Comparison of ENCODE assay signal across 16 cellular contexts in genomic region chr10:43354879-43355380, GRCh38. TPM values are rescaled to one million over a fixed set of nuclear protein-coding genes. Genes with fewer than 3 reads are reported as not detected.
A peak's percentile ranks its signal among the peaks of the same experiment; 100 is the strongest.
DNase-seq lines count a peak whose midpoint lies in the region; ATAC-seq and TF ChIP-seq lines count a peak whose summit lies in the region.
"Had no signal": no experiment of that assay in that cellular context is flagged by ENCODE, and none has a peak within 500 bp of the region (broad histone marks: within the 10 kb centered on the region; RNA-seq: fewer than 3 reads in every experiment).

No MANE protein-coding gene starts in this region.

- DNase-seq in SK-N-SH (no peak), PC-3 (no peak), endodermal cell (no peak), type B pancreatic cell (ENCODE audit: extremely low spot score, unreplicated experiment) (no peak)
- no peak for DNase-seq in activated effector memory CD4-positive, alpha-beta T cell treated with Interleukin-2 at 50 U/mL for 16 hours
- DNase-seq in activated CD4-positive, alpha-beta T cell treated with anti-CD3 and anti-CD28 coated beads, Interleukin-2, amount 50 U/mL, for 4 hours: no peak
- DNase-seq: C1 segment of cervical spinal cord, COR-L47, NCI-H2107, NCI-H345, NCI-H526 treated with DMSO at 0.1 percent for 48 hours, SHP77 treated with DMSO at 0.1 percent for 48 hours had no signal

- POLR2A ChIA-PET in SK-N-SH (lab: Yijun Ruan, JAX) (no interaction called here), PC-3 (lab: Charles Lee; ENCODE audit: unreplicated experiment) (no interaction called here)

- H3K36me3 Mint-ChIP-seq in endodermal cell (ENCODE audit: low read depth) (no peaks in the 10 kb centered on the region), type B pancreatic cell (no peaks in the 10 kb centered on the region)

- no peaks in the 10 kb centered on the region for H3K27me3 ChIP-seq in SK-N-SH (ENCODE audit: insufficient read depth)
- no peaks in the 10 kb centered on the region for H3K27me3 ChIP-seq in PC-3 (ENCODE audit: low read length)
- H3K27me3 ChIP-seq in endodermal cell (ENCODE audit: control insufficient read depth, insufficient read depth, low read length, poor library complexity, severe bottlenecking): no peaks in the 10 kb centered on the region

- H4K20me1 ChIP-seq in SK-N-SH (ENCODE audit: insufficient read depth) (no peaks in the 10 kb centered on the region), PC-3 (ENCODE audit: low read length) (no peaks in the 10 kb centered on the region)

- H3K4me3 Mint-ChIP-seq in endodermal cell (no peak overlapping the region), type B pancreatic cell (no peak overlapping the region)

- intact Hi-C loops in PC-3 (cut with micrococcal nuclease): loop anchor here (5.0 kb wide), 2 partner anchors 42 to 218 kb away; partner anchors contain the start of gene CSGALNACT2

- H3K4me1 Mint-ChIP-seq in endodermal cell: peaks cover 26% of the 10 kb centered on the region
- peaks cover 16% of the 10 kb centered on the region for H3K4me1 Mint-ChIP-seq in type B pancreatic cell (ENCODE audit: unreplicated experiment)

- no peak overlapping the region for H3K4me3 ChIP-seq in SK-N-SH (ENCODE audit: low read depth in 2 of 2, low read length in 1 of 2)
- no peak overlapping the region for H3K4me3 ChIP-seq in PC-3 (ENCODE audit: low read length)
- H3K4me3 ChIP-seq in endodermal cell (ENCODE audit: low read length): no peak overlapping the region

- H2AFZ ChIP-seq in SK-N-SH (ENCODE audit: low read depth): no peak overlapping the region
- no peak overlapping the region for H2AFZ ChIP-seq in PC-3 (ENCODE audit: low read length)

- H3K4me1 ChIP-seq in SK-N-SH (ENCODE audit: control insufficient read depth in 1 of 2, insufficient read depth in 2 of 2, low read depth in 1 of 2, low read length in 1 of 2) (peaks cover 5 to 12% of the 10 kb centered on the region in 2 experiments; a peak in 3 of 4 replicates), PC-3 (ENCODE audit: insufficient read depth, low read length) (peaks cover 49% of the 10 kb centered on the region), endodermal cell (ENCODE audit: control insufficient read depth, insufficient read depth, low read length) (peaks cover 5% of the 10 kb centered on the region)

- no peak for TF ChIP-seq CTCF in SK-N-SH (IDR thresholded peaks at IDR 0.05)
- TF ChIP-seq CTCF in PC-3 (conservative IDR thresholded peaks at IDR 0.05; ENCODE audit: low read depth, low read length): no peak
- TF ChIP-seq CTCF in endodermal cell (conservative IDR thresholded peaks at IDR 0.05): no peak
- TF ChIP-seq CTCF in type B pancreatic cell (conservative IDR thresholded peaks at IDR 0.05): no peak

- no peaks in the 10 kb centered on the region for H3K9me3 Mint-ChIP-seq in endodermal cell
- no peaks in the 10 kb centered on the region for H3K9me3 Mint-ChIP-seq in type B pancreatic cell

- 9% methylated on average over 2 of the region's 2 CpGs for WGBS in SK-N-SH (ENCODE audit: low lambda C conversion rate)
- WGBS in endodermal cell (ENCODE audit: insufficient coverage in 1 of 2, insufficient read length in 1 of 2), 2 experiments: 10 to 14% methylated on average over 2 of the region's 2 CpGs

- no peaks in the 10 kb centered on the region for H3K36me3 ChIP-seq in SK-N-SH (replicated peaks in 1 of 2; ENCODE audit: control insufficient read depth in 1 of 2, insufficient read depth in 2 of 2, low read length in 1 of 2)
- no peaks in the 10 kb centered on the region for H3K36me3 ChIP-seq in PC-3 (ENCODE audit: low read depth, low read length)
- H3K36me3 ChIP-seq in endodermal cell (ENCODE audit: control insufficient read depth, insufficient read depth, low read length): no peaks in the 10 kb centered on the region

- no peaks in the 10 kb centered on the region for H3K27me3 Mint-ChIP-seq in endodermal cell (ENCODE audit: insufficient read depth)
- no peaks in the 10 kb centered on the region for H3K27me3 Mint-ChIP-seq in type B pancreatic cell

- no peak overlapping the region for H3K27ac ChIP-seq in SK-N-SH (ENCODE audit: low read depth in 2 of 2, low read length in 1 of 2)
- H3K27ac ChIP-seq in PC-3 (ENCODE audit: low read length): peak overlapping the region; percentile 91
- no peak overlapping the region for H3K27ac ChIP-seq in endodermal cell (ENCODE audit: low read depth, low read length)
- H3K27ac ChIP-seq: 22Rv1 had no signal

- H3K9me2 ChIP-seq in SK-N-SH: no peaks in the 10 kb centered on the region
- H3K9me2 ChIP-seq in PC-3 (replicated peaks; ENCODE audit: low read length): no peaks in the 10 kb centered on the region

- H3K4me2 ChIP-seq in SK-N-SH: no peak overlapping the region
- no peak overlapping the region for H3K4me2 ChIP-seq in PC-3 (ENCODE audit: low read length)

- H3F3A ChIP-seq in SK-N-SH (replicated peaks; ENCODE audit: insufficient read depth) (peaks cover 13% of the 10 kb centered on the region), PC-3 (ENCODE audit: low read length, unreplicated experiment) (no peaks in the 10 kb centered on the region)

- ATAC-seq in SK-N-SH treated with all-trans-retinoic acid at 6 μM for 48 hours (no peak), PC-3 (no peak), GM19328 (IDR thresholded peaks at IDR 0.05; ENCODE audit: unreplicated experiment) (no peak)

- no peak for TF ChIP-seq EP300 in SK-N-SH (IDR thresholded peaks at IDR 0.05; ENCODE audit: borderline replicate concordance in 1 of 2, low read depth in 1 of 2, low read length in 1 of 2)

- H3K9ac ChIP-seq in SK-N-SH (no peak overlapping the region), PC-3 (ENCODE audit: low read length) (peak overlapping the region; percentile 18; the same call in 1 of the 2 replicates), endodermal cell (ENCODE audit: extremely low read depth, low read length, poor library complexity, severe bottlenecking) (no peak overlapping the region)

- BruUV-seq in PC-3 (replicated peaks; lab: Mats Ljungman, UMichigan): no TSS peak

- TF ChIP-seq RAD21 in SK-N-SH (IDR thresholded peaks at IDR 0.05; ENCODE audit: low read length): no peak

- CTCF ChIA-PET in SK-N-SH (lab: Yijun Ruan, JAX) (interaction anchor here (1.8 kb wide), 1 partner anchor 62 kb away, joined by 7 read pairs; no protein-coding TSS in a partner anchor), PC-3 (lab: Charles Lee) (interaction anchor here (0.7 kb wide), 2 partner anchors 150 to 244 kb away, joined by 5 to 16 read pairs; no protein-coding TSS in a partner anchor)

- H3K27ac Mint-ChIP-seq in endodermal cell (peak overlapping the region; percentile 61), type B pancreatic cell (peak overlapping the region; percentile 70)

- H3K79me2 ChIP-seq in SK-N-SH (ENCODE audit: insufficient read depth) (no peaks in the 10 kb centered on the region), PC-3 (ENCODE audit: low read length) (no peaks in the 10 kb centered on the region)

- H3K9me3 ChIP-seq in SK-N-SH (no peaks in the 10 kb centered on the region), PC-3 (ENCODE audit: low read length) (no peaks in the 10 kb centered on the region), endodermal cell (ENCODE audit: control insufficient read depth, low read length) (no peaks in the 10 kb centered on the region)

TF ChIP-seq in SK-N-SH, 30 proteins besides CTCF, POLR2A, EP300 and RAD21:
- TF ChIP-seq EZH2phosphoT487 (IDR thresholded peaks at IDR 0.05; ENCODE audit: borderline replicate concordance, low read depth) (no peak), GABPA (IDR thresholded peaks at IDR 0.05; ENCODE audit: low read depth) (no peak), USF2 (IDR thresholded peaks at IDR 0.05; ENCODE audit: borderline replicate concordance, low read depth, low read length) (no peak), RCOR1 (IDR thresholded peaks at IDR 0.05; ENCODE audit: low read length) (peak; percentile 50; the same call in 1 of the 2 replicates)

TF ChIP-seq in SK-N-SH treated with all-trans-retinoic acid at 6 μM for 48 hours, 23 proteins besides CTCF, POLR2A, EP300 and RAD21:
- TF ChIP-seq POU6F1 (CRISPR knock-in tag; IDR thresholded peaks at IDR 0.05; ENCODE audit: borderline replicate concordance, low read depth) (no peak), TOX (CRISPR knock-in tag; IDR thresholded peaks at IDR 0.05; ENCODE audit: borderline replicate concordance) (no peak)
TF ChIP-seq in SK-N-SH treated with all-trans-retinoic acid at 6 μM for 48 hours: peak in this region for 0.

RNA-seq across cellular contexts. Expression of gene FXYD4, which starts 16.5 kb away (rescaled TPM):
- polyA plus RNA-seq in SK-N-SH (2012; rRNA removed): not detected in 2 replicates
- polyA plus RNA-seq in SK-N-SH (2012; cell fraction: cytosol; rRNA removed): not detected in 2 replicates
- not detected in 2 replicates for polyA plus RNA-seq in SK-N-SH (2012; cell fraction: nucleus; rRNA removed)
- total RNA-seq in PC-3 (2014; rRNA removed): not detected in 2 replicates
- under 1 TPM in 1 of 2 donors, not detected in 1; 0.97 TPM for total RNA-seq in endodermal cell
- polyA plus RNA-seq in endodermal cell (2013, experiment 1 of 2): not detected
- polyA plus RNA-seq in endodermal cell (2013, experiment 2 of 2): not detected
- total RNA-seq in type B pancreatic cell (ENCODE audit: low replicate concordance): 0.97 and 3.1 TPM in 2 replicates
- total RNA-seq: HT1080 had no signal

RNA-seq across cellular contexts. Expression of gene HNRNPF, which starts 54.1 kb away (rescaled TPM):
- 195 and 217 TPM in 2 replicates for polyA plus RNA-seq in SK-N-SH (2012; rRNA removed)
- 185 and 227 TPM in 2 replicates for polyA plus RNA-seq in SK-N-SH (2012; cell fraction: cytosol; rRNA removed)
- polyA plus RNA-seq in SK-N-SH (2012; cell fraction: nucleus; rRNA removed): 101 and 146 TPM in 2 replicates
- 417 and 421 TPM in 2 replicates for total RNA-seq in PC-3 (2014; rRNA removed)
- 100 to 1,000 TPM; 283 to 299 TPM for total RNA-seq in endodermal cell
- 222 TPM for polyA plus RNA-seq in endodermal cell (2013, experiment 1 of 2)
- polyA plus RNA-seq in endodermal cell (2013, experiment 2 of 2): 193 TPM
- total RNA-seq in type B pancreatic cell (ENCODE audit: low replicate concordance): 220 and 287 TPM in 2 replicates
